8 cellular contexts compared by ENCODE assay signal in the genomic region with DNA sequence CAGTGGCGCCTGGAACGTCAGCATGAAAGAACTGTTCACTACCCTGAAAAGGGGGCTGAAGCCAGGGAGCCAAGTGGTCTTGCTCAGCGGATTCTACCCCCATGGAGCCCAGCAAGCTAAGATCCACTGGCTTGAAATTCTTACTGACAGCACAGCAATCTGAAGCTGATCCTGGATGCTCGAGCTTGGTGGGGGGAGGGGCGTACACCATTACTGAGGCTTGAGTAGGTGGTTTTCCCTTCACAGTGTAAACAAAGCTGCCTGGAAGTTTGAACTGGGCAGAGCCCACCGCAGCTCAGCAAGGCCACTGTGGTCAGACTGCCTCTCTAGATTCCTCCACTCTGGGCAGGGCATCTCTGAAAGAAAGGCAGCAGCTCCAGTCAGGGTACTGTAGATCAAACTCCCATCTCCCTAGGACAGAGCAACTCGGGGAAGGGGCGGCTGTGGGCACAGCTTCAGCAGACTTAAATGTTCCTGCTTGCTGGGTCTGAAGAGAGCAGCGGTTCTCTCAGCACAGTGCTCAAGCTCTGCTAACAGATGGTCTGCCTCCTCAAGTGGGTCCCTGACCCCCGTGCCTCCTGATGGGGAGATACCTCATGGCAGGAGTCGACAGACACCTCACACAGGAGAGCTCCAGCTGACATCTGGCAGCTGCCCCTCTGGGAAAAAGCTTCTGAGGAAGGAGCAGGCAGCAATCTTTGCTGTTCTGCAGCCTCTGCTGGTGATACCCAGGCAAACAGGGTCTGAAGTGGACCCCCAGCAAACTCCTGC.
DNase-seq lines count a peak whose midpoint lies in the region; TF ChIP-seq lines count a peak whose summit lies in the region.
"Not testable (repeated sequence)": the region's sequence is repeated elsewhere in the genome, so short reads cannot be mapped to it uniquely, and the experiment has no call there.

No MANE protein-coding gene starts in this region.

- not testable (repeated sequence) for H3K9me3 ChIP-seq in HUES48 (ENCODE audit: control insufficient read depth, insufficient read depth, low read length); NT2/D1 (ENCODE audit: insufficient read depth, low read length); mesodermal cell (ENCODE audit: control insufficient read depth, low read length)

- H3K36me3 ChIP-seq in HUES48 (ENCODE audit: control insufficient read depth, insufficient read depth, low read length); NT2/D1 (ENCODE audit: insufficient read depth, insufficient read length, low read length); mesodermal cell (ENCODE audit: control insufficient read depth, insufficient read depth, low read length): not testable (repeated sequence)

- H3K27me3 ChIP-seq in HUES48 (ENCODE audit: control insufficient read depth, insufficient read depth, low read length); NT2/D1 (ENCODE audit: insufficient read depth, insufficient read length): not testable (repeated sequence)

- DNase-seq in COLO668 (lab: John Stamatoyannopoulos, UW; ENCODE audit: unreplicated experiment) = peak; percentile 1
- DNase-seq in NCI-H2227 treated with DMSO at 0.1 percent for 48 hours (lab: John Stamatoyannopoulos, UW) = peak; percentile 36
- DNase-seq in NT2/D1 (ENCODE audit: low read depth, low spot score) = peak; percentile 49
- DNase-seq in brain pericyte (ENCODE audit: low read depth, low spot score) = peak; percentile 22
- peak; percentile 71 for DNase-seq in glutamatergic neuron
- DNase-seq in renal cortical epithelial cell (ENCODE audit: low read depth) = peak; percentile 15

- H3K36me3 Mint-ChIP-seq in glutamatergic neuron (ENCODE audit: unreplicated experiment) = peaks cover 19% of the 10 kb centered on the region

- H3K27me3 Mint-ChIP-seq in glutamatergic neuron (ENCODE audit: unreplicated experiment) = not testable (repeated sequence)

- peaks cover 23% of the 10 kb centered on the region for H3K9me3 Mint-ChIP-seq in glutamatergic neuron (ENCODE audit: unreplicated experiment)

- peaks cover 28% of the 10 kb centered on the region for H3K4me1 ChIP-seq in HUES48 (ENCODE audit: control insufficient read depth, insufficient read depth, low read length)
- H3K4me1 ChIP-seq in NT2/D1 (ENCODE audit: insufficient read depth, insufficient read length) = not testable (repeated sequence)
- H3K4me1 ChIP-seq in mesodermal cell (ENCODE audit: control insufficient read depth, insufficient read depth, low read length, poor library complexity, severe bottlenecking) = peaks cover 13% of the 10 kb centered on the region

- H3K27ac Mint-ChIP-seq in glutamatergic neuron (ENCODE audit: unreplicated experiment) = peak overlapping the region; percentile 97

- not testable (repeated sequence) for H3K9ac ChIP-seq in HUES48 (ENCODE audit: low read depth, low read length); NT2/D1 (ENCODE audit: insufficient read length, low read depth)

- not testable (repeated sequence) for TF ChIP-seq CTCF in glutamatergic neuron (IDR thresholded peaks at IDR 0.05; ENCODE audit: partially characterized antibody, unreplicated experiment)

- H3K4me3 ChIP-seq in HUES48 (ENCODE audit: low read depth, low read length); NT2/D1 (ENCODE audit: insufficient read length, low read depth); mesodermal cell (ENCODE audit: extremely low read depth, insufficient read depth, low read length, poor library complexity, severe bottlenecking): not testable (repeated sequence)

- H3K4me1 Mint-ChIP-seq in glutamatergic neuron (ENCODE audit: low read depth, unreplicated experiment) = peaks cover 36% of the 10 kb centered on the region

- WGBS in mesodermal cell (ENCODE audit: insufficient coverage in 2 of 2), 2 experiments = 63 to 65% methylated on average over 8 of the region's 11 CpGs

- H3K27ac ChIP-seq in HUES48 (ENCODE audit: low read depth, low read length) = peak overlapping the region; percentile 50
- peak overlapping the region; percentile 36 for H3K27ac ChIP-seq in mesodermal cell (ENCODE audit: low read depth, low read length, severe bottlenecking)

- H3K4me3 Mint-ChIP-seq in glutamatergic neuron (ENCODE audit: unreplicated experiment) = peak overlapping the region; percentile 76

Comparison
In these comparisons a context has a peak if more than half of its experiments do, and no peak if none do; other contexts are left out.
1. DNase-seq: peak in every context shown above with its lines; median percentile 71 in glutamatergic neuron; 49 in NT2/D1; 36 in NCI-H2227 treated with DMSO at 0.1 percent for 48 hours; 22 in brain pericyte; 15 in renal cortical epithelial cell; 1 in COLO668.